Comparison of ENCODE assay signal across 8 cellular contexts in genomic region chr17:39235555-39236221, GRCh38.
A peak's percentile ranks its signal among the peaks of the same experiment; 100 is the strongest.
DNase-seq lines count a peak whose midpoint lies in the region; ATAC-seq lines count a peak whose summit lies in the region.

No MANE protein-coding gene starts in this region.

- peaks cover 23 to 32% of the 10 kb centered on the region in 2 donors for H3K4me1 Mint-ChIP-seq in stimulated activated naive B cell treated with anti-CD40 and anti-IgM and Interleukin-4, amounts not matched to agents 10 μg/mL and 1 μg/mL and 100 μg/mL, for 72 hours

- H3K27me3 Mint-ChIP-seq in stimulated activated naive B cell treated with anti-CD40 and anti-IgM and Interleukin-4, amounts not matched to agents 10 μg/mL and 1 μg/mL and 100 μg/mL, for 72 hours: peaks cover 25 to 27% of the 10 kb centered on the region in 2 donors

- peak; percentile 13 for DNase-seq in NCI-H187 treated with DMSO at 0.1 percent for 48 hours (lab: John Stamatoyannopoulos, UW)
- no peak for DNase-seq in NCI-H187 (lab: John Stamatoyannopoulos, UW)
- peak; percentile 84 for DNase-seq in HuH-7 (ENCODE audit: low spot score)
- peak; percentile 81 for DNase-seq in NOMO-1 treated with dmso at 0.1 percent for 144 hours (lab: John Stamatoyannopoulos, UW; ENCODE audit: unreplicated experiment)
- peak; percentile 29 for DNase-seq in activated naive CD4-positive, alpha-beta T cell treated with anti-CD3 and anti-CD28 coated beads, Interleukin-2, amount 50 U/mL, for 16 hours
- peak; percentile 91 for DNase-seq in iPS DF 19.7 (ENCODE audit: low read depth, low spot score)
- peak; percentile 39 for DNase-seq in stimulated activated naive B cell treated with anti-CD40 and anti-IgM and Interleukin-4, amounts not matched to agents 10 μg/mL and 1 μg/mL and 100 μg/mL, for 72 hours

- H3K27ac Mint-ChIP-seq in stimulated activated naive B cell treated with anti-CD40 and anti-IgM and Interleukin-4, amounts not matched to agents 10 μg/mL and 1 μg/mL and 100 μg/mL, for 72 hours: no peak overlapping the region

- no peaks in the 10 kb centered on the region for H3K9me3 Mint-ChIP-seq in stimulated activated naive B cell treated with anti-CD40 and anti-IgM and Interleukin-4, amounts not matched to agents 10 μg/mL and 1 μg/mL and 100 μg/mL, for 72 hours

- no peaks in the 10 kb centered on the region for H3K36me3 Mint-ChIP-seq in stimulated activated naive B cell treated with anti-CD40 and anti-IgM and Interleukin-4, amounts not matched to agents 10 μg/mL and 1 μg/mL and 100 μg/mL, for 72 hours

- H3K4me3 Mint-ChIP-seq in stimulated activated naive B cell treated with anti-CD40 and anti-IgM and Interleukin-4, amounts not matched to agents 10 μg/mL and 1 μg/mL and 100 μg/mL, for 72 hours: no peak overlapping the region

- ATAC-seq in stimulated activated naive B cell treated with anti-CD40 and anti-IgM and Interleukin-4, amounts not matched to agents 10 μg/mL and 1 μg/mL and 100 μg/mL, for 72 hours (replicated peaks): peak; percentile 67 to 70
- no peak for ATAC-seq in GM18517 (IDR thresholded peaks at IDR 0.05; ENCODE audit: unreplicated experiment)

Comparison
In these comparisons a context has a peak if more than half of its experiments do, and no peak if none do; other contexts are left out.
1. DNase-seq: peak in NCI-H187 treated with DMSO at 0.1 percent for 48 hours (single experiment), HuH-7 (single experiment), NOMO-1 treated with dmso at 0.1 percent for 144 hours (single experiment), activated naive CD4-positive, alpha-beta T cell treated with anti-CD3 and anti-CD28 coated beads, Interleukin-2, amount 50 U/mL, for 16 hours (single experiment), iPS DF 19.7 (single experiment) and stimulated activated naive B cell treated with anti-CD40 and anti-IgM and Interleukin-4, amounts not matched to agents 10 μg/mL and 1 μg/mL and 100 μg/mL, for 72 hours (single experiment); none in NCI-H187 (0 of 2).